Comparison of ENCODE assay signal across 19 cellular contexts in genomic region chr9:111118256-111118950, GRCh38.
DNase-seq lines count a peak whose midpoint lies in the region; TF ChIP-seq lines count a peak whose summit lies in the region.
"Had no signal": no experiment of that assay in that cellular context is flagged by ENCODE, and none has a peak within 500 bp of the region (broad histone marks: within the 10 kb centered on the region; RNA-seq: fewer than 3 reads in every experiment).

No MANE protein-coding gene starts in this region.

- H3K27ac ChIP-seq in SJSA1 (peak overlapping the region; percentile 96), vagina (peak overlapping the region; percentile 48), right atrium auricular region (no peak overlapping the region)
- H3K27ac ChIP-seq: epithelial cell of prostate had no signal

- H3K4me1 ChIP-seq in SJSA1 (replicated peaks) (peaks cover 23% of the 10 kb centered on the region), vagina (no peaks in the 10 kb centered on the region), right atrium auricular region (no peaks in the 10 kb centered on the region)

- intact Hi-C loops in vagina (cut with DNase I) = no loop called here
- intact Hi-C loops in cardiac septum (cut with DNase I) = no loop called here

- H3K36me3 ChIP-seq in SJSA1 (no peaks in the 10 kb centered on the region), vagina (no peaks in the 10 kb centered on the region), right atrium auricular region (no peaks in the 10 kb centered on the region)

- H3K4me3 ChIP-seq in SJSA1 = no peak overlapping the region
- H3K4me3 ChIP-seq in fibroblast of the aortic adventitia (ENCODE audit: low read depth, low read length) = no peak overlapping the region
- H3K4me3 ChIP-seq in vagina = no peak overlapping the region
- no peak overlapping the region for H3K4me3 ChIP-seq in right atrium auricular region
- H3K4me3 ChIP-seq: GM23338, smooth muscle cell had no signal

- no peak for TF ChIP-seq POLR2A in vagina (IDR thresholded peaks at IDR 0.05)

- no peaks in the 10 kb centered on the region; the same call in 1 of the 2 replicates for H3K9me3 ChIP-seq in SJSA1 (replicated peaks)
- no peaks in the 10 kb centered on the region for H3K9me3 ChIP-seq in vagina
- H3K9me3 ChIP-seq in right atrium auricular region = no peaks in the 10 kb centered on the region

- peak; percentile 58 for DNase-seq in GM04503 (ENCODE audit: low read depth)
- peak; percentile 43 to 69 for DNase-seq in SJSA1 (ENCODE audit: low read depth in 1 of 2, low spot score in 2 of 2)
- DNase-seq in fibroblast of the aortic adventitia (ENCODE audit: low read depth) = peak; percentile 45
- DNase-seq in vagina (ENCODE audit: extremely low spot score in 2 of 2) = no peak
- DNase-seq in cardiac septum (ENCODE audit: low spot score) = no peak
- no peak for DNase-seq in stimulated activated CD4-positive, alpha-beta T cell treated with anti-CD3 and anti-CD28 coated beads, Interleukin-4, amount 100 ng/mL, for 24 hours
- no peak for DNase-seq in right atrium auricular region (ENCODE audit: low spot score)
- DNase-seq: activated CD4-positive, alpha-beta memory T cell treated with anti-CD3 and anti-CD28 coated beads, Interleukin-2, amount 10 ng/mL, durations not matched to agents 7 days and 5 days; activated naive CD4-positive, alpha-beta T cell treated with anti-CD3 and anti-CD28 coated beads for 36 hours; activated T-cell treated with anti-CD3 and anti-CD28 coated beads, Interleukin-2, amount 50 U/mL, for 24 hours; CD4-positive, CD25-positive, alpha-beta regulatory T cell; dermis blood vessel endothelial cell; naive B cell; NCI-H1930; SHP77; stimulated activated CD8-positive, alpha-beta memory T cell treated with anti-CD3 and anti-CD28 coated beads, Interleukin-4, amount 100 ng/mL, for 48 hours had no signal

- H3K27me3 ChIP-seq in SJSA1 (replicated peaks) (no peaks in the 10 kb centered on the region), vagina (no peaks in the 10 kb centered on the region), right atrium auricular region (no peaks in the 10 kb centered on the region)

- no peak for TF ChIP-seq CTCF in fibroblast of the aortic adventitia (IDR thresholded peaks at IDR 0.05; ENCODE audit: insufficient read depth, low read length)
- TF ChIP-seq CTCF in vagina (IDR thresholded peaks at IDR 0.05) = no peak
- no peak for TF ChIP-seq CTCF in right atrium auricular region (IDR thresholded peaks at IDR 0.05)

Comparison
In these comparisons a context has a peak if more than half of its experiments do, and no peak if none do; other contexts are left out.
1. DNase-seq: peak in GM04503 (single experiment), SJSA1 (2 of 2) and fibroblast of the aortic adventitia (single experiment); none in vagina (0 of 2), cardiac septum (single experiment), stimulated activated CD4-positive, alpha-beta T cell treated with anti-CD3 and anti-CD28 coated beads, Interleukin-4, amount 100 ng/mL, for 24 hours (single experiment) and right atrium auricular region (single experiment).
2. H3K27ac ChIP-seq: peak in SJSA1 (single experiment) and vagina (single experiment); none in right atrium auricular region (0 of 2).